ENCODE assay signal across 28 cellular contexts in the genomic region with DNA sequence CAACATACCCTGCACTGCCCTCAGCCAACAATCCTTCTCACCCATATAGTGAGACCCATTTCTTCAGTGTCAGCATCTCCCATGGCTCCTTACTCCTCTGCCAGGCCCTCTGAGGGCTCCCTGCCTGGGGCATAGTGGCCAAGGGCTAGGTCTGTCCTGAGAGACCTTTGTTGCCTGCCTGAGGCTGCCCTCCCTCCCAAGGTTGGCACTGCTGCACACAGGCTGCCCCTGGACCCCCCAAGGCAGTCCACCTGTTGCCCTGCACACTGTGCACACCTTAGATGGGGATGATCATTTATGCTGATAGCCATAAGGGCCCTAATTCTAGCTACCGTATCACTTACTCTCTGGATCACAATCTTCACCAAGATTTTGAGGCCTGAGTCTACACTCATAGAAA.
"Had no signal": no experiment of that assay in that cellular context is flagged by ENCODE, and none has a peak within 500 bp of the region (broad histone marks: within the 10 kb centered on the region; RNA-seq: fewer than 3 reads in every experiment).

No MANE protein-coding gene starts in this region.

- H3K36me3 Mint-ChIP-seq: activated naive CD4-positive, alpha-beta T cell treated with anti-CD3 and anti-CD28 coated beads, Interleukin-2, amount 50 U/mL, for 72 hours had no signal

- H3K4me3 ChIP-seq: MG63, SJSA1 had no signal

- H3K27me3 Mint-ChIP-seq: activated CD4-positive, alpha-beta T cell treated with anti-CD3 and anti-CD28 coated beads, Interleukin-2, amount 10 ng/mL, durations not matched to agents 24 days and 14 days had no signal

- H3K27ac Mint-ChIP-seq: WTC11 had no signal

- H3K4me1 ChIP-seq: SJSA1 had no signal

- H3K27ac ChIP-seq: brain microvascular endothelial cell, SJSA1 had no signal

- H3K9me3 Mint-ChIP-seq: activated CD4-positive, alpha-beta T cell treated with anti-CD3 and anti-CD28 coated beads, Interleukin-2, amount 10 ng/mL, durations not matched to agents 24 days and 14 days; activated naive CD4-positive, alpha-beta T cell treated with anti-CD3 and anti-CD28 coated beads, Interleukin-2, amount 50 U/mL, for 72 hours; WTC11 had no signal

- H3K27me3 ChIP-seq: brain microvascular endothelial cell, MG63, SJSA1 had no signal

- H3K4me3 Mint-ChIP-seq: activated CD4-positive, alpha-beta T cell treated with anti-CD3 and anti-CD28 coated beads, Interleukin-2, amount 10 ng/mL, durations not matched to agents 24 days and 14 days; WTC11 had no signal

- H3K4me1 Mint-ChIP-seq: WTC11 had no signal

- H3K9me3 ChIP-seq: MG63, SJSA1 had no signal

- ATAC-seq: activated naive CD4-positive, alpha-beta T cell treated with anti-CD3 and anti-CD28 coated beads, Interleukin-2, amount 50 U/mL, for 72 hours; Panc1; SK-N-SH treated with all-trans-retinoic acid at 6 μM for 48 hours; WTC11 had no signal

- DNase-seq: activated CD4-positive, alpha-beta T cell treated with anti-CD3 and anti-CD28 coated beads, Interleukin-2, amount 10 ng/mL, durations not matched to agents 24 days and 14 days; activated CD4-positive, alpha-beta T cell treated with anti-CD3 and anti-CD28 coated beads, Interleukin-2, amount 50 U/mL, for 48 hours; activated CD4-positive, CD25-positive, alpha-beta regulatory T cell treated with anti-CD3 and anti-CD28 coated beads, Interleukin-2, amount 50 U/mL, for 72 hours; activated effector memory CD4-positive, alpha-beta T cell treated with anti-CD3 and anti-CD28 coated beads, Interleukin-2, amount 50 U/mL, for 16 hours; activated naive CD4-positive, alpha-beta T cell treated with Interleukin-2 at 50 U/mL for 16 hours; activated T-cell treated with anti-CD3 and anti-CD28 coated beads for 4 hours; brain microvascular endothelial cell; caudate nucleus; MG63; MV-4-11; NCI-H1092 treated with DMSO at 0.1 percent for 48 hours; NCI-H1417 treated with DMSO at 0.1 percent for 48 hours; NCI-H1694; NCI-H2029; NCI-H2107; NCI-H345; NCI-H510A; NCI-H526 treated with DMSO at 0.1 percent for 48 hours; NK-92 treated with Interleukin-12 subunit alpha and Interleukin-12 subunit beta, amount 100 ng/mL, for 24 hours; OCI-M1; RPMI8226; SHP77; SW 1271 had no signal
